21 cellular contexts compared by ENCODE assay signal in genomic region chr22:48739348-48740085, GRCh38.
"Had no signal": no experiment of that assay in that cellular context is flagged by ENCODE, and none has a peak within 500 bp of the region (broad histone marks: within the 10 kb centered on the region; RNA-seq: fewer than 3 reads in every experiment).

No MANE protein-coding gene starts in this region.

- H3K27me3 Mint-ChIP-seq: stimulated activated memory B cell treated with anti-CD40 and anti-IgM and Interleukin-4, amounts not matched to agents 10 μg/mL and 1 μg/mL and 100 μg/mL, for 72 hours had no signal

- H3K4me1 ChIP-seq: adrenal gland, body of pancreas, lower lobe of right lung, thyroid gland, uterus had no signal

- H3K27ac ChIP-seq: adrenal gland, body of pancreas, lower lobe of right lung, ovary, thyroid gland, uterus had no signal

- ATAC-seq: body of pancreas; left cardiac atrium; lower lobe of right lung; stimulated activated memory B cell treated with anti-CD40 and anti-IgM and Interleukin-4, amounts not matched to agents 10 μg/mL and 1 μg/mL and 100 μg/mL, for 72 hours had no signal

- H3K4me3 Mint-ChIP-seq: immature natural killer cell; stimulated activated memory B cell treated with anti-CD40 and anti-IgM and Interleukin-4, amounts not matched to agents 10 μg/mL and 1 μg/mL and 100 μg/mL, for 72 hours; T-helper 2 cell treated with Interferon-gamma antibody and Interleukin-4, amounts not matched to agents 5 μg/mL and 100 μg/mL, for 36 hours had no signal

- H3K27me3 ChIP-seq: adrenal gland, body of pancreas, ovary, thyroid gland, uterus had no signal

- H3K4me1 Mint-ChIP-seq: immature natural killer cell; stimulated activated memory B cell treated with anti-CD40 and anti-IgM and Interleukin-4, amounts not matched to agents 10 μg/mL and 1 μg/mL and 100 μg/mL, for 72 hours had no signal

- H3K36me3 Mint-ChIP-seq: immature natural killer cell; stimulated activated memory B cell treated with anti-CD40 and anti-IgM and Interleukin-4, amounts not matched to agents 10 μg/mL and 1 μg/mL and 100 μg/mL, for 72 hours had no signal

- H3K9me3 ChIP-seq: adrenal gland, body of pancreas, lower lobe of right lung, ovary, thyroid gland, uterus had no signal

- H3K27ac Mint-ChIP-seq: immature natural killer cell; stimulated activated memory B cell treated with anti-CD40 and anti-IgM and Interleukin-4, amounts not matched to agents 10 μg/mL and 1 μg/mL and 100 μg/mL, for 72 hours; T-helper 2 cell treated with Interferon-gamma antibody and Interleukin-4, amounts not matched to agents 5 μg/mL and 100 μg/mL, for 36 hours had no signal

- DNase-seq: activated CD4-positive, alpha-beta T cell treated with anti-CD3 and anti-CD28 coated beads for 1 hour; activated CD4-positive, alpha-beta T cell treated with anti-CD3 and anti-CD28 coated beads, Interleukin-2, amount 50 U/mL, for 4 hours; activated naive CD4-positive, alpha-beta T cell treated with anti-CD3 and anti-CD28 coated beads, Interleukin-2, amount 50 U/mL, for 16 hours; activated T-cell treated with anti-CD3 and anti-CD28 coated beads for 4 hours; body of pancreas; central memory CD4-positive, alpha-beta T cell; cortex of kidney; effector CD8-positive, alpha-beta T cell; foreskin fibroblast; glutamatergic neuron; immature natural killer cell; left cardiac atrium; lower lobe of right lung; midbrain; stimulated activated CD4-positive, alpha-beta T cell treated with anti-CD3 and anti-CD28 coated beads, Interleukin-2, amount 100 ng/mL, for 48 hours; thyroid gland; uterus had no signal

- H3K4me3 ChIP-seq: adrenal gland, body of pancreas, lower lobe of right lung, ovary, thyroid gland, uterus had no signal

- H3K36me3 ChIP-seq: adrenal gland, lower lobe of right lung, ovary, thyroid gland, uterus had no signal

- H3K9me3 Mint-ChIP-seq: immature natural killer cell; T-helper 2 cell treated with Interferon-gamma antibody and Interleukin-4, amounts not matched to agents 5 μg/mL and 100 μg/mL, for 36 hours had no signal
